In genomic region chr15:78552597-78552996, GRCh38 we compare ENCODE assay signal across 2 cellular contexts.
TF ChIP-seq lines count a peak whose summit lies in the region.

No MANE protein-coding gene starts in this region.

TF ChIP-seq in HEK293T, 16 proteins besides CTCF, POLR2A, EP300 and RAD21:
- TF ChIP-seq ARNT (IDR thresholded peaks at IDR 0.05): no peak
- 0 out of 2 replicates have a peak, but pooled peaks have one; percentile 19 for TF ChIP-seq ELF4 (IDR thresholded peaks at IDR 0.05)
- no peak for TF ChIP-seq ZNF384 (IDR thresholded peaks at IDR 0.05)
- no peak for TF ChIP-seq SUZ12 (IDR thresholded peaks at IDR 0.05)

TF ChIP-seq in H1, 55 proteins besides CTCF, POLR2A, EP300 and RAD21:
- TF ChIP-seq POLR2AphosphoS5 (IDR thresholded peaks at IDR 0.05; ENCODE audit: low read depth, low read length) (no peak), CHD1 (IDR thresholded peaks at IDR 0.05; ENCODE audit: low read depth, low read length) (no peak), SIN3A (conservative IDR thresholded peaks at IDR 0.05 in 1 of 2, IDR thresholded peaks at IDR 0.05 in 1 of 2; ENCODE audit: low read depth in 1 of 2, low read length in 2 of 2) (no peak), GABPA (IDR thresholded peaks at IDR 0.05; ENCODE audit: borderline replicate concordance, insufficient read depth, low read length) (no peak), ATF3 (IDR thresholded peaks at IDR 0.05; ENCODE audit: insufficient read depth, low read depth, low read length) (no peak), TCF12 (IDR thresholded peaks at IDR 0.05; ENCODE audit: low read depth, low read length) (no peak), SRF (IDR thresholded peaks at IDR 0.05; ENCODE audit: low read depth, low read length) (no peak), CBX8 (IDR thresholded peaks at IDR 0.05; ENCODE audit: borderline replicate concordance, low read depth, low read length) (no peak), CHD2 (IDR thresholded peaks at IDR 0.05; ENCODE audit: low read length) (no peak), EGR1 (IDR thresholded peaks at IDR 0.05; ENCODE audit: borderline replicate concordance, low read depth, low read length) (no peak), POU5F1 (IDR thresholded peaks at IDR 0.05; ENCODE audit: low read depth, low read length) (no peak), CTBP2 (IDR thresholded peaks at IDR 0.05; ENCODE audit: borderline replicate concordance, insufficient read depth, insufficient read length, low read length) (no peak), NANOG (IDR thresholded peaks at IDR 0.05; ENCODE audit: insufficient read depth, low read depth, low read length, poor library complexity, severe bottlenecking) (no peak)
